Comparison of ENCODE assay signal across 8 cellular contexts in genomic region chr17:4555863-4556646, GRCh38. TPM values are rescaled to one million over a fixed set of nuclear protein-coding genes. Genes with fewer than 3 reads are reported as not detected.
DNase-seq lines count a peak whose midpoint lies in the region; TF ChIP-seq lines count a peak whose summit lies in the region.

No MANE protein-coding gene starts in this region.

- no peak for DNase-seq in SJCRH30
- DNase-seq in fibroblast of lung (ENCODE audit: low read depth in 2 of 2) = no peak
- DNase-seq in DMS 273 (lab: John Stamatoyannopoulos, UW; ENCODE audit: unreplicated experiment) = no peak
- no peak for DNase-seq in activated gamma-delta T cell treated with Interleukin-2 at 50 U/mL for 16 hours
- DNase-seq in NK-92 treated with Interleukin-12 subunit alpha and Interleukin-12 subunit beta, amount 100 ng/mL, for 24 hours (lab: John Stamatoyannopoulos, UW) = no peak
- DNase-seq in HT-29 (ENCODE audit: low spot score) = no peak

- H4K20me1 ChIP-seq in fibroblast of lung (ENCODE audit: control insufficient read depth, extremely low read depth, insufficient read depth, low read length) = no peaks in the 10 kb centered on the region

- H3K4me3 ChIP-seq in GM12875 (ENCODE audit: low read depth, low read length) (peak overlapping the region; percentile 87), SJCRH30 (peak overlapping the region; percentile 72), fibroblast of lung (replicated peaks in 1 of 4; ENCODE audit: control extremely low read depth in 1 of 4, insufficient read depth in 1 of 4, low read depth in 3 of 4, low read length in 4 of 4) (peak overlapping the region; percentile 88 to 97 (median 94)), rectal smooth muscle tissue (ENCODE audit: low read length) (peak overlapping the region; percentile 92)

- peaks cover 19% of the 10 kb centered on the region for H3K79me2 ChIP-seq in fibroblast of lung (ENCODE audit: control insufficient read depth, insufficient read depth, low read length)

- H3K4me1 ChIP-seq in SJCRH30 (no peaks in the 10 kb centered on the region), fibroblast of lung (ENCODE audit: control insufficient read depth, extremely low read depth, insufficient read depth, low read length) (peaks cover 5% of the 10 kb centered on the region), rectal smooth muscle tissue (ENCODE audit: control insufficient read depth, insufficient read depth, low read length) (peaks cover 16% of the 10 kb centered on the region)

- peak overlapping the region; percentile 76 for H2AFZ ChIP-seq in fibroblast of lung (ENCODE audit: low read length)

- H3K27ac ChIP-seq in SJCRH30 (peak overlapping the region; percentile 39; the same call in 1 of the 2 replicates), fibroblast of lung (ENCODE audit: insufficient read depth, low read length) (no peak overlapping the region), rectal smooth muscle tissue (ENCODE audit: low read depth, low read length) (peak overlapping the region; percentile 72)

- H3K9me3 ChIP-seq in SJCRH30 (replicated peaks) (no peaks in the 10 kb centered on the region), fibroblast of lung (ENCODE audit: control insufficient read depth, insufficient read depth, low read depth, low read length) (no peaks in the 10 kb centered on the region)

- H3K4me2 ChIP-seq in fibroblast of lung (ENCODE audit: extremely low read depth, insufficient read depth, low read length) = peak overlapping the region; percentile 86

- H3K27me3 ChIP-seq in SJCRH30 (no peaks in the 10 kb centered on the region), fibroblast of lung (ENCODE audit: control insufficient read depth, insufficient read depth, low read length) (no peaks in the 10 kb centered on the region), rectal smooth muscle tissue (ENCODE audit: control insufficient read depth, insufficient read depth, low read length) (no peaks in the 10 kb centered on the region)

- peak overlapping the region; percentile 78 for H3K9ac ChIP-seq in fibroblast of lung (ENCODE audit: insufficient read depth, low read length)
- H3K9ac ChIP-seq in rectal smooth muscle tissue (ENCODE audit: low read length) = no peak overlapping the region

- H3K36me3 ChIP-seq in SJCRH30 (peaks cover 3% of the 10 kb centered on the region; the same call in 1 of the 2 replicates), fibroblast of lung (ENCODE audit: control insufficient read depth, insufficient read depth, low read length) (peaks cover 13% of the 10 kb centered on the region), rectal smooth muscle tissue (ENCODE audit: control insufficient read depth, insufficient read depth, low read length) (peaks cover 13% of the 10 kb centered on the region)

- no peak for TF ChIP-seq CTCF in GM12875 (IDR thresholded peaks at IDR 0.05; ENCODE audit: borderline replicate concordance, insufficient read depth, low read depth, low read length)
- no peak for TF ChIP-seq CTCF in fibroblast of lung (conservative IDR thresholded peaks at IDR 0.05 in 1 of 2, IDR thresholded peaks at IDR 0.05 in 1 of 2; ENCODE audit: low read depth in 1 of 2, low read length in 2 of 2)

RNA-seq across cellular contexts. Expression of gene MYBBP1A, which starts 0.9 kb away (rescaled TPM):
- total RNA-seq in SJCRH30 (2014; rRNA removed; shearing (Covaris generic)) = 37.0 and 40.3 TPM in 2 replicates
- 28.6 and 35.2 TPM in 2 replicates for total RNA-seq in fibroblast of lung
- polyA plus RNA-seq in fibroblast of lung = 14.1 and 23.5 TPM in 2 replicates
- polyA plus RNA-seq in fibroblast of lung (2012) = 27.8 and 37.9 TPM in 2 replicates
- 59.4 and 60.9 TPM in 2 replicates for polyA minus RNA-seq in fibroblast of lung (ENCODE audit: low replicate concordance)
- total RNA-seq in HT-29 (2014; rRNA removed; shearing (Covaris generic)) = 136 and 177 TPM in 2 replicates

RNA-seq across cellular contexts. Expression of gene GGT6, which starts 4.3 kb away (rescaled TPM):
- not detected in 2 replicates for total RNA-seq in SJCRH30 (2014; rRNA removed; shearing (Covaris generic))
- total RNA-seq in fibroblast of lung = not detected in 2 replicates
- not detected in 2 replicates for polyA plus RNA-seq in fibroblast of lung
- polyA plus RNA-seq in fibroblast of lung (2012) = not detected in 2 replicates
- not detected in 2 replicates for polyA minus RNA-seq in fibroblast of lung (ENCODE audit: low replicate concordance)
- total RNA-seq in HT-29 (2014; rRNA removed; shearing (Covaris generic)) = 4.8 and 7.0 TPM in 2 replicates

RNA-seq across cellular contexts. Expression of gene SMTNL2, which starts 28.3 kb away (rescaled TPM):
- total RNA-seq in SJCRH30 (2014; rRNA removed; shearing (Covaris generic)) = 0.23 TPM in 1 of 2 replicates, not detected in the other
- 0.99 and 1.5 TPM in 2 replicates for total RNA-seq in fibroblast of lung
- 0.03 and 0.17 TPM in 2 replicates for polyA plus RNA-seq in fibroblast of lung
- polyA plus RNA-seq in fibroblast of lung (2012) = 0.33 TPM in 1 of 2 replicates, not detected in the other
- polyA minus RNA-seq in fibroblast of lung (ENCODE audit: low replicate concordance) = 2.3 TPM in 1 of 2 replicates, not detected in the other
- not detected in 2 replicates for total RNA-seq in HT-29 (2014; rRNA removed; shearing (Covaris generic))

RNA-seq across cellular contexts. Expression of gene SPNS2, which starts 57.4 kb away (rescaled TPM):
- 0.08 TPM in 1 of 2 replicates, not detected in the other for total RNA-seq in SJCRH30 (2014; rRNA removed; shearing (Covaris generic))
- total RNA-seq in fibroblast of lung = under 0.01 and 0.17 TPM in 2 replicates
- not detected in 2 replicates for polyA plus RNA-seq in fibroblast of lung
- polyA plus RNA-seq in fibroblast of lung (2012) = 0.15 TPM in 1 of 2 replicates, not detected in the other
- not detected in 2 replicates for polyA minus RNA-seq in fibroblast of lung (ENCODE audit: low replicate concordance)
- total RNA-seq in HT-29 (2014; rRNA removed; shearing (Covaris generic)) = 172 and 193 TPM in 2 replicates
